Comparison of ENCODE assay signal across 1 cellular context in genomic region chr9:137391411-137391754, GRCh38.
TF ChIP-seq lines count a peak whose summit lies in the region.

No MANE protein-coding gene starts in this region.

TF ChIP-seq in GM23338, 12 proteins besides CTCF, POLR2A, EP300 and RAD21 (continued from another document):
- TF ChIP-seq ETS1 (IDR thresholded peaks at IDR 0.05) (no peak), REST (IDR thresholded peaks at IDR 0.05; ENCODE audit: unreplicated experiment) (no peak)
TF ChIP-seq in GM23338: peak in this region for 0.
